ENCODE assay signal across 1 cellular context in genomic region chr14:23300687-23301223, GRCh38.
TF ChIP-seq lines count a peak whose summit lies in the region.

No MANE protein-coding gene starts in this region.

TF ChIP-seq in K562, 482 proteins besides CTCF, POLR2A, EP300 and RAD21 (continues in another document):
- TF ChIP-seq NCOA4 (IDR thresholded peaks at IDR 0.05; ENCODE audit: partially characterized antibody) (peak; percentile 20), NFIC (IDR thresholded peaks at IDR 0.05) (0 out of 2 replicates have a peak, but pooled peaks have one; percentile 2), SMARCC2 (IDR thresholded peaks at IDR 0.05; ENCODE audit: low read depth) (no peak), KDM1A (IDR thresholded peaks at IDR 0.05) (no peak), KDM5B (IDR thresholded peaks at IDR 0.05; ENCODE audit: insufficient replicate concordance, low read depth, low read length) (peak; percentile 36), BCL6 (CRISPR knock-in tag; IDR thresholded peaks at IDR 0.05) (no peak), SMARCA4 (IDR thresholded peaks at IDR 0.05) (0 out of 2 replicates have a peak, but pooled peaks have one; percentile 10), SNAPC5 (CRISPR knock-in tag; IDR thresholded peaks at IDR 0.05) (no peak), NR2F6 (CRISPR knock-in tag; IDR thresholded peaks at IDR 0.05) (0 out of 2 replicates have a peak, but pooled peaks have one; percentile 11), ARID2 (IDR thresholded peaks at IDR 0.05) (no peak), MTA3 (IDR thresholded peaks at IDR 0.05; ENCODE audit: borderline replicate concordance) (no peak), MYBL2 (IDR thresholded peaks at IDR 0.05; ENCODE audit: low read depth) (no peak), MYBL2 (CRISPR knock-in tag; IDR thresholded peaks at IDR 0.05; ENCODE audit: borderline replicate concordance) (no peak), CREB1 (IDR thresholded peaks at IDR 0.05) (no peak), CREB1 (CRISPR knock-in tag; IDR thresholded peaks at IDR 0.05) (no peak), MGA (IDR thresholded peaks at IDR 0.05) (no peak), KDM4B (IDR thresholded peaks at IDR 0.05; ENCODE audit: borderline replicate concordance in 2 of 2, low read depth in 1 of 2) (0 out of 4 replicates have a peak, but pooled peaks of 1 of the 2 experiments have one; percentile 5), NFIX (CRISPR knock-in tag; IDR thresholded peaks at IDR 0.05; ENCODE audit: low read depth) (no peak), SETDB1 (IDR thresholded peaks at IDR 0.05; ENCODE audit: low read length) (no peak), ARHGAP35 (IDR thresholded peaks at IDR 0.05; ENCODE audit: partially characterized antibody) (no peak), ETV6 (IDR thresholded peaks at IDR 0.05; ENCODE audit: borderline replicate concordance in 1 of 2, low read depth in 2 of 2, low read length in 1 of 2) (no peak), ETV6 (CRISPR knock-in tag; IDR thresholded peaks at IDR 0.05; ENCODE audit: borderline replicate concordance) (no peak), TEAD2 (tag; IDR thresholded peaks at IDR 0.05) (no peak), IRF2 (CRISPR knock-in tag; IDR thresholded peaks at IDR 0.05) (no peak), HMGXB4 (CRISPR knock-in tag; IDR thresholded peaks at IDR 0.05) (no peak), ZHX1 (conservative IDR thresholded peaks at IDR 0.05; ENCODE audit: low read length) (no peak), U2AF2 (optimal IDR thresholded peaks at IDR 0.05; ENCODE audit: low read depth, low read length) (no peak), ETV1 (tag; conservative IDR thresholded peaks at IDR 0.05; ENCODE audit: low read depth) (no peak), BCLAF1 (IDR thresholded peaks at IDR 0.05; ENCODE audit: borderline replicate concordance in 1 of 2, control insufficient read depth in 1 of 2, low read depth in 2 of 2, low read length in 1 of 2) (no peak), FOXA3 (CRISPR knock-in tag; conservative IDR thresholded peaks at IDR 0.05 in 1 of 2, IDR thresholded peaks at IDR 0.05 in 1 of 2) (0 out of 4 replicates have a peak, but pooled peaks of 1 of the 2 experiments have one; percentile 39), ZNF695 (CRISPR knock-in tag; IDR thresholded peaks at IDR 0.05) (no peak), RCOR1 (IDR thresholded peaks at IDR 0.05; ENCODE audit: borderline replicate concordance in 1 of 2, low read depth in 2 of 2, low read length in 2 of 2) (no peak), HOXB6 (CRISPR knock-in tag; IDR thresholded peaks at IDR 0.05; ENCODE audit: borderline replicate concordance) (no peak), GATAD2A (IDR thresholded peaks at IDR 0.05) (no peak), WHSC1 (IDR thresholded peaks at IDR 0.05; ENCODE audit: low read length) (no peak), YBX1 (IDR thresholded peaks at IDR 0.05) (no peak), PTTG1 (tag; IDR thresholded peaks at IDR 0.05; ENCODE audit: low read depth) (no peak), TRIM24 (IDR thresholded peaks at IDR 0.05) (no peak), MEIS2 (IDR thresholded peaks at IDR 0.05; ENCODE audit: partially characterized antibody) (peak; percentile 85), CEBPB (tag; IDR thresholded peaks at IDR 0.05) (no peak), ZEB2 (IDR thresholded peaks at IDR 0.05) (0 out of 2 replicates have a peak, but pooled peaks have one; percentile 10), ELF4 (CRISPR knock-in tag; IDR thresholded peaks at IDR 0.05) (peak; percentile 27; the same call in 1 of the 2 replicates), RUNX1 (IDR thresholded peaks at IDR 0.05; ENCODE audit: low read depth) (no peak)
- TF ChIP-seq, protein P1, sequence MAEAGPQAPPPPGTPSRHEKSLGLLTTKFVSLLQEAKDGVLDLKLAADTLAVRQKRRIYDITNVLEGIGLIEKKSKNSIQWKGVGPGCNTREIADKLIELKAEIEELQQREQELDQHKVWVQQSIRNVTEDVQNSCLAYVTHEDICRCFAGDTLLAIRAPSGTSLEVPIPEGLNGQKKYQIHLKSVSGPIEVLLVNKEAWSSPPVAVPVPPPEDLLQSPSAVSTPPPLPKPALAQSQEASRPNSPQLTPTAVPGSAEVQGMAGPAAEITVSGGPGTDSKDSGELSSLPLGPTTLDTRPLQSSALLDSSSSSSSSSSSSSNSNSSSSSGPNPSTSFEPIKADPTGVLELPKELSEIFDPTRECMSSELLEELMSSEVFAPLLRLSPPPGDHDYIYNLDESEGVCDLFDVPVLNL (CRISPR knock-in tag; IDR thresholded peaks at IDR 0.05; ENCODE audit: low read depth), result no peak
- TF ChIP-seq, protein P2, sequence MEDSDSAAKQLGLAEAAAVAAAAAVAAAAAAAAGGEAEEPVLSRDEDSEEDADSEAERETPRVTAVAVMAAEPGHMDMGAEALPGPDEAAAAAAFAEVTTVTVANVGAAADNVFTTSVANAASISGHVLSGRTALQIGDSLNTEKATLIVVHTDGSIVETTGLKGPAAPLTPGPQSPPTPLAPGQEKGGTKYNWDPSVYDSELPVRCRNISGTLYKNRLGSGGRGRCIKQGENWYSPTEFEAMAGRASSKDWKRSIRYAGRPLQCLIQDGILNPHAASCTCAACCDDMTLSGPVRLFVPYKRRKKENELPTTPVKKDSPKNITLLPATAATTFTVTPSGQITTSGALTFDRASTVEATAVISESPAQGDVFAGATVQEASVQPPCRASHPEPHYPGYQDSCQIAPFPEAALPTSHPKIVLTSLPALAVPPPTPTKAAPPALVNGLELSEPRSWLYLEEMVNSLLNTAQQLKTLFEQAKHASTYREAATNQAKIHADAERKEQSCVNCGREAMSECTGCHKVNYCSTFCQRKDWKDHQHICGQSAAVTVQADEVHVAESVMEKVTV (CRISPR knock-in tag; IDR thresholded peaks at IDR 0.05), result no peak
